Comparison of ENCODE assay signal across 9 cellular contexts in genomic region chr17:55576237-55576998, GRCh38.
DNase-seq lines count a peak whose midpoint lies in the region; ATAC-seq and TF ChIP-seq lines count a peak whose summit lies in the region.
"Had no signal": no experiment of that assay in that cellular context is flagged by ENCODE, and none has a peak within 500 bp of the region (broad histone marks: within the 10 kb centered on the region; RNA-seq: fewer than 3 reads in every experiment).

No MANE protein-coding gene starts in this region.

- H3K4me3 ChIP-seq in coronary artery = peak overlapping the region; percentile 57

- peaks cover 8% of the 10 kb centered on the region for H3K27me3 Mint-ChIP-seq in activated CD4-positive, alpha-beta T cell treated with anti-CD3 and anti-CD28 coated beads for 36 hours
- H3K27me3 Mint-ChIP-seq in naive B cell = peaks cover 0 to 7% (median 0%) of the 10 kb centered on the region in 3 donors

- TF ChIP-seq CTCF in coronary artery (IDR thresholded peaks at IDR 0.05) = no peak

- no peak overlapping the region for H3K4me3 Mint-ChIP-seq in activated CD4-positive, alpha-beta T cell treated with anti-CD3 and anti-CD28 coated beads for 36 hours
- H3K4me3 Mint-ChIP-seq in naive B cell = no peak overlapping the region
- H3K4me3 Mint-ChIP-seq: activated T-cell treated with anti-CD3 and anti-CD28 coated beads, Interleukin-2, amount 50 U/mL, for 4 hours had no signal

- peaks cover 14% of the 10 kb centered on the region for H3K4me1 Mint-ChIP-seq in activated CD4-positive, alpha-beta T cell treated with anti-CD3 and anti-CD28 coated beads for 36 hours
- no peaks in the 10 kb centered on the region for H3K4me1 Mint-ChIP-seq in naive B cell

- POLR2A ChIA-PET in activated CD4-positive, alpha-beta T cell treated with anti-CD3 and anti-CD28 coated beads for 36 hours (lab: Charles Lee) = interaction anchor here (0.7 to 1.6 kb wide), 4 partner anchors 14 to 156 kb away, joined by 3 to 5 read pairs (median 3); no protein-coding TSS in a partner anchor

- DNase-seq in activated CD4-positive, alpha-beta T cell treated with anti-CD3 and anti-CD28 coated beads for 36 hours = peak; percentile 47
- no peak for DNase-seq in activated CD4-positive, alpha-beta T cell treated with anti-CD3 and anti-CD28 coated beads for 4 hours
- peak; percentile 45 for DNase-seq in NCI-H2227 treated with DMSO at 0.1 percent for 48 hours (lab: John Stamatoyannopoulos, UW)
- DNase-seq in coronary artery (ENCODE audit: low spot score) = no peak
- peak; percentile 14 for DNase-seq in naive B cell
- no peak for DNase-seq in NCI-H2029 (lab: John Stamatoyannopoulos, UW)
- no peak for DNase-seq in NCI-H1417 (lab: John Stamatoyannopoulos, UW)
- DNase-seq: activated T-cell treated with anti-CD3 and anti-CD28 coated beads, Interleukin-2, amount 50 U/mL, for 4 hours had no signal

- H3K27ac ChIP-seq in coronary artery = peak overlapping the region; percentile 66 to 86

- peak; percentile 28 for ATAC-seq in activated CD4-positive, alpha-beta T cell treated with anti-CD3 and anti-CD28 coated beads for 36 hours
- peak; percentile 69 to 73 for ATAC-seq in naive B cell (ENCODE audit: low read depth in 2 of 2)
- ATAC-seq in HG02938 (IDR thresholded peaks at IDR 0.05; ENCODE audit: unreplicated experiment) = no peak

- CTCF ChIA-PET in activated CD4-positive, alpha-beta T cell treated with anti-CD3 and anti-CD28 coated beads for 36 hours (lab: Charles Lee) = interaction anchor here (1.2 to 2.7 kb wide), 5 partner anchors 9 to 159 kb away, joined by 4 to 12 read pairs (median 6); no protein-coding TSS in a partner anchor

- H3K27ac Mint-ChIP-seq in activated CD4-positive, alpha-beta T cell treated with anti-CD3 and anti-CD28 coated beads for 36 hours = no peak overlapping the region
- H3K27ac Mint-ChIP-seq in naive B cell = no peak overlapping the region

- intact Hi-C loops in activated CD4-positive, alpha-beta T cell treated with anti-CD3 and anti-CD28 coated beads for 36 hours (cut with DNase I, micrococcal nuclease) = loop anchor here (1.0 to 10.0 kb wide), 8 partner anchors 29 to 1210 kb away; partner anchors contain the start of genes MMD (in 2 of the 2), COX11 (in 1 of the 2) and STXBP4 (in 1 of the 2)

- H3K36me3 Mint-ChIP-seq in activated CD4-positive, alpha-beta T cell treated with anti-CD3 and anti-CD28 coated beads for 36 hours (ENCODE audit: low read depth) = no peaks in the 10 kb centered on the region
- no peaks in the 10 kb centered on the region for H3K36me3 Mint-ChIP-seq in naive B cell

- H3K9me3 Mint-ChIP-seq in activated CD4-positive, alpha-beta T cell treated with anti-CD3 and anti-CD28 coated beads for 36 hours (ENCODE audit: low read depth) = no peaks in the 10 kb centered on the region
- no peaks in the 10 kb centered on the region for H3K9me3 Mint-ChIP-seq in naive B cell
- H3K9me3 Mint-ChIP-seq: activated T-cell treated with anti-CD3 and anti-CD28 coated beads, Interleukin-2, amount 50 U/mL, for 4 hours had no signal

Comparison
In these comparisons a context has a peak if more than half of its experiments do, and no peak if none do; other contexts are left out.
1. DNase-seq: peak in activated CD4-positive, alpha-beta T cell treated with anti-CD3 and anti-CD28 coated beads for 36 hours (single experiment), NCI-H2227 treated with DMSO at 0.1 percent for 48 hours (single experiment) and naive B cell (single experiment); none in activated CD4-positive, alpha-beta T cell treated with anti-CD3 and anti-CD28 coated beads for 4 hours (0 of 2), coronary artery (single experiment), NCI-H2029 (single experiment) and NCI-H1417 (0 of 3).